20 cellular contexts compared by ENCODE assay signal in genomic region chr17:9434502-9435113, GRCh38.
DNase-seq lines count a peak whose midpoint lies in the region; ATAC-seq and TF ChIP-seq lines count a peak whose summit lies in the region.
"Had no signal": no experiment of that assay in that cellular context is flagged by ENCODE, and none has a peak within 500 bp of the region (broad histone marks: within the 10 kb centered on the region; RNA-seq: fewer than 3 reads in every experiment).

No MANE protein-coding gene starts in this region.

- no peak overlapping the region for H3K4me3 Mint-ChIP-seq in nephron progenitor cell
- H3K4me3 Mint-ChIP-seq: activated naive CD8-positive, alpha-beta T cell treated with anti-CD3 and anti-CD28 coated beads, Interleukin-2, amount 50 U/mL, for 24 hours; T-helper 2 cell treated with Interferon-gamma antibody and Interleukin-4, amounts not matched to agents 5 μg/mL and 100 μg/mL, for 36 hours had no signal

- ATAC-seq in esophagus mucosa (peak; percentile 75), GM18873 (IDR thresholded peaks at IDR 0.05; ENCODE audit: low FRiP score, unreplicated experiment) (no peak)
- ATAC-seq: activated naive CD8-positive, alpha-beta T cell treated with anti-CD3 and anti-CD28 coated beads, Interleukin-2, amount 50 U/mL, for 24 hours had no signal

- peaks cover 12% of the 10 kb centered on the region for H3K9me3 Mint-ChIP-seq in nephron progenitor cell
- H3K9me3 Mint-ChIP-seq: activated naive CD8-positive, alpha-beta T cell treated with anti-CD3 and anti-CD28 coated beads, Interleukin-2, amount 50 U/mL, for 24 hours; activated T-helper 2 cell treated with anti-CD3 and anti-CD28 coated beads, Interferon-gamma antibody, Interleukin-2, Interleukin-4, amounts not matched to agents 10 μg/mL and 5 μg/mL and 100 μg/mL, durations not matched to agents 14 hours and 24 hours and 36 hours; T-helper 2 cell treated with Interferon-gamma antibody and Interleukin-4, amounts not matched to agents 5 μg/mL and 100 μg/mL, for 36 hours had no signal

- peaks cover 24% of the 10 kb centered on the region for H3K4me1 Mint-ChIP-seq in nephron progenitor cell

- DNase-seq in EH (ENCODE audit: low read depth): peak; percentile 6
- DNase-seq in HT-29 (ENCODE audit: low spot score): peak; percentile 51
- no peak for DNase-seq in nephron progenitor cell
- DNase-seq in T-helper 9 cell: no peak
- DNase-seq in HuH-7 (ENCODE audit: low spot score): no peak
- no peak for DNase-seq in mucosa of gallbladder (ENCODE audit: low spot score)
- DNase-seq: activated CD4-positive, alpha-beta T cell treated with anti-CD3 and anti-CD28 coated beads for 1 hour; activated naive CD8-positive, alpha-beta T cell treated with anti-CD3 and anti-CD28 coated beads, Interleukin-2, amount 50 U/mL, for 24 hours; effector CD4-positive, alpha-beta T cell; hippocampal formation; Karpas-422; NCI-H1105; NCI-H2081 treated with DMSO at 0.1 percent for 48 hours; NCI-H524 treated with DMSO at 0.1 percent for 48 hours; occipital lobe; uterus had no signal

- no peaks in the 10 kb centered on the region for H3K27me3 Mint-ChIP-seq in nephron progenitor cell (ENCODE audit: low read depth, poor library complexity)
- H3K27me3 Mint-ChIP-seq: activated naive CD8-positive, alpha-beta T cell treated with anti-CD3 and anti-CD28 coated beads, Interleukin-2, amount 50 U/mL, for 24 hours had no signal

- peaks cover 32% of the 10 kb centered on the region for H3K36me3 Mint-ChIP-seq in nephron progenitor cell (ENCODE audit: low read depth)

- H3K27ac Mint-ChIP-seq in nephron progenitor cell: peak overlapping the region; percentile 27
- H3K27ac Mint-ChIP-seq: activated naive CD8-positive, alpha-beta T cell treated with anti-CD3 and anti-CD28 coated beads, Interleukin-2, amount 50 U/mL, for 24 hours; activated T-helper 2 cell treated with anti-CD3 and anti-CD28 coated beads, Interferon-gamma antibody, Interleukin-2, Interleukin-4, amounts not matched to agents 10 μg/mL and 5 μg/mL and 100 μg/mL, durations not matched to agents 14 hours and 24 hours and 36 hours; T-helper 2 cell treated with Interferon-gamma antibody and Interleukin-4, amounts not matched to agents 5 μg/mL and 100 μg/mL, for 36 hours had no signal

- no peak for TF ChIP-seq CTCF in nephron progenitor cell (IDR thresholded peaks at IDR 0.05)

Comparison
In these comparisons a context has a peak if more than half of its experiments do, and no peak if none do; other contexts are left out.
1. DNase-seq: peak in EH (single experiment) and HT-29 (single experiment); none in nephron progenitor cell (single experiment), T-helper 9 cell (single experiment), HuH-7 (single experiment) and mucosa of gallbladder (single experiment).